In genomic region chr5:93433422-93433821, GRCh38 we compare ENCODE assay signal across 19 cellular contexts.
DNase-seq lines count a peak whose midpoint lies in the region; ATAC-seq, FAIRE-seq and TF ChIP-seq lines count a peak whose summit lies in the region.
"Had no signal": no experiment of that assay in that cellular context is flagged by ENCODE, and none has a peak within 500 bp of the region (broad histone marks: within the 10 kb centered on the region; RNA-seq: fewer than 3 reads in every experiment).

No MANE protein-coding gene starts in this region.

- H4K20me1 ChIP-seq in IMR-90 (ENCODE audit: insufficient read depth, low read length), result no peaks in the 10 kb centered on the region
- H4K20me1 ChIP-seq in keratinocyte (ENCODE audit: control insufficient read depth, extremely low read depth, insufficient read depth, low read length), result no peaks in the 10 kb centered on the region
- H4K20me1 ChIP-seq: BLaER1 treated with 17β-estradiol and CSF1 and Interleukin-3, amounts not matched to agents 10 nM and 100 nM had no signal

- TF ChIP-seq RAD21 in IMR-90 (IDR thresholded peaks at IDR 0.05; ENCODE audit: low read length), result no peak

- peak; percentile 23 for DNase-seq in AG09309 (ENCODE audit: low read depth)
- peak; percentile 96 for DNase-seq in IMR-90
- DNase-seq in bronchial epithelial cell (ENCODE audit: low read depth), result peak; percentile 95
- DNase-seq in keratinocyte (ENCODE audit: low read depth, low spot score), result no peak
- DNase-seq in T-helper 17 cell, result no peak
- DNase-seq: activated CD4-positive, alpha-beta T cell treated with anti-CD3 and anti-CD28 coated beads for 1 hour; activated gamma-delta T cell treated with Interleukin-2 at 50 U/mL for 16 hours; erythroblast; hypothalamus; left colon; NCI-H1694 treated with DMSO at 0.1 percent for 48 hours; occipital lobe; sigmoid colon; SJCRH30 had no signal

- H3K4me3 Mint-ChIP-seq in T-helper 17 cell, result no peak overlapping the region

- no peak overlapping the region for H2AK9ac ChIP-seq in IMR-90 (replicated peaks; ENCODE audit: low read depth, low read length, poor library complexity)

- H2BK15ac ChIP-seq in IMR-90 (ENCODE audit: low read depth, low read length), result no peak overlapping the region

- H3K9ac ChIP-seq in IMR-90 (ENCODE audit: low read depth, low read length) (no peak overlapping the region), keratinocyte (ENCODE audit: control insufficient read depth, extremely low read depth, insufficient read depth, low read length) (no peak overlapping the region)
- H3K9ac ChIP-seq: BLaER1 treated with 17β-estradiol and CSF1 and Interleukin-3, amounts not matched to agents 10 nM and 100 nM had no signal

- TF ChIP-seq CTCF in AG09309 (IDR thresholded peaks at IDR 0.05; ENCODE audit: control insufficient read depth, insufficient read depth, low read depth, low read length, missing control alignments), result no peak
- no peak for TF ChIP-seq CTCF in IMR-90 (conservative IDR thresholded peaks at IDR 0.05; ENCODE audit: low read depth, low read length)
- TF ChIP-seq CTCF in bronchial epithelial cell (IDR thresholded peaks at IDR 0.05; ENCODE audit: insufficient read depth, low read length, severe bottlenecking), result no peak
- TF ChIP-seq CTCF in keratinocyte (optimal IDR thresholded peaks at IDR 0.05 in 1 of 3, IDR thresholded peaks at IDR 0.05 in 1 of 3, conservative IDR thresholded peaks at IDR 0.05 in 1 of 3; ENCODE audit: extremely low read depth in 1 of 3, insufficient read depth in 2 of 3, low read length in 3 of 3), result no peak

- POLR2A ChIA-PET in IMR-90 (lab: Charles Lee; ENCODE audit: unreplicated experiment), result no interaction called here

- H4K91ac ChIP-seq in IMR-90 (ENCODE audit: insufficient read depth, low read depth, low read length), result no peak overlapping the region

- H3K4me3 ChIP-seq in AG09309 (ENCODE audit: control insufficient read depth, low read depth, low read length) (no peak overlapping the region), IMR-90 (ENCODE audit: insufficient read depth, low read depth, low read length) (no peak overlapping the region), bronchial epithelial cell (ENCODE audit: low read depth, low read length) (no peak overlapping the region), keratinocyte (ENCODE audit: control insufficient read depth in 2 of 3, extremely low read depth in 1 of 3, insufficient read depth in 2 of 3, low read depth in 1 of 3, low read length in 3 of 3) (no peak overlapping the region)
- H3K4me3 ChIP-seq: ascending aorta; BLaER1 treated with 17β-estradiol and CSF1 and Interleukin-3, amounts not matched to agents 10 nM and 100 nM; sigmoid colon; SJCRH30 had no signal

- H3K4ac ChIP-seq in IMR-90 (ENCODE audit: low read depth, low read length), result no peak overlapping the region

- no peak overlapping the region for H2BK20ac ChIP-seq in IMR-90 (ENCODE audit: low read depth, low read length)

- intact Hi-C loops in IMR-90 (cut with micrococcal nuclease), result no loop called here

- peaks cover 4% of the 10 kb centered on the region for H3K9me1 ChIP-seq in IMR-90 (ENCODE audit: insufficient read depth, low read length)
- no peaks in the 10 kb centered on the region for H3K9me1 ChIP-seq in keratinocyte (ENCODE audit: control insufficient read depth, extremely low read depth, insufficient read depth, low read length)

- H3K27me3 ChIP-seq in IMR-90 (ENCODE audit: control insufficient read depth, insufficient read depth, low read length) (no peaks in the 10 kb centered on the region), bronchial epithelial cell (ENCODE audit: control insufficient read depth, insufficient read depth, low read length) (no peaks in the 10 kb centered on the region), keratinocyte (ENCODE audit: control insufficient read depth, extremely low read depth, insufficient read depth, low read length) (no peaks in the 10 kb centered on the region)
- H3K27me3 ChIP-seq: ascending aorta; BLaER1 treated with 17β-estradiol and CSF1 and Interleukin-3, amounts not matched to agents 10 nM and 100 nM; sigmoid colon; SJCRH30 had no signal

- no peak overlapping the region for H4K5ac ChIP-seq in IMR-90 (ENCODE audit: low read depth, low read length)

- H3K4me1 ChIP-seq in IMR-90 (ENCODE audit: control insufficient read depth, insufficient read depth, low read length), result no peaks in the 10 kb centered on the region; the same call in 1 of the 2 replicates
- no peaks in the 10 kb centered on the region for H3K4me1 ChIP-seq in keratinocyte (ENCODE audit: control insufficient read depth, extremely low read depth, insufficient read depth, low read length)
- H3K4me1 ChIP-seq: ascending aorta; BLaER1 treated with 17β-estradiol and CSF1 and Interleukin-3, amounts not matched to agents 10 nM and 100 nM; sigmoid colon; SJCRH30 had no signal

- TF ChIP-seq POLR2A in IMR-90 (IDR thresholded peaks at IDR 0.05; ENCODE audit: low read depth, low read length), result no peak

- no peak overlapping the region for H3K14ac ChIP-seq in IMR-90 (replicated peaks; ENCODE audit: low read depth, low read length)

- H3K18ac ChIP-seq in IMR-90 (ENCODE audit: low read depth, low read length), result no peak overlapping the region

- H3K27ac ChIP-seq in IMR-90 (ENCODE audit: insufficient read depth, low read length) (no peak overlapping the region), keratinocyte (ENCODE audit: control insufficient read depth, insufficient read depth, low read length) (no peak overlapping the region)
- H3K27ac ChIP-seq: ascending aorta; BLaER1 treated with 17β-estradiol and CSF1 and Interleukin-3, amounts not matched to agents 10 nM and 100 nM; sigmoid colon; SJCRH30 had no signal

- H3K79me2 ChIP-seq in keratinocyte (ENCODE audit: control insufficient read depth, insufficient read depth, low read length), result no peaks in the 10 kb centered on the region

- no peak overlapping the region for H3K4me2 ChIP-seq in IMR-90 (ENCODE audit: low read depth, low read length)
- no peak overlapping the region for H3K4me2 ChIP-seq in keratinocyte (ENCODE audit: control insufficient read depth, extremely low read depth, insufficient read depth, low read depth, low read length)
- H3K4me2 ChIP-seq: BLaER1 treated with 17β-estradiol and CSF1 and Interleukin-3, amounts not matched to agents 10 nM and 100 nM had no signal

- H2AFZ ChIP-seq in IMR-90 (replicated peaks; ENCODE audit: low read length, poor library complexity) (no peak overlapping the region), keratinocyte (ENCODE audit: control insufficient read depth, low read length) (no peak overlapping the region)

- H3K9me3 ChIP-seq in IMR-90 (ENCODE audit: control insufficient read depth, insufficient read depth, low read length) (no peaks in the 10 kb centered on the region), keratinocyte (ENCODE audit: control insufficient read depth, low read depth, low read length) (no peaks in the 10 kb centered on the region), T-helper 17 cell (ENCODE audit: control insufficient read depth, low read length, poor library complexity, severe bottlenecking) (no peaks in the 10 kb centered on the region)
- H3K9me3 ChIP-seq: ascending aorta; BLaER1 treated with 17β-estradiol and CSF1 and Interleukin-3, amounts not matched to agents 10 nM and 100 nM; sigmoid colon; SJCRH30 had no signal

- dilution Hi-C loops in IMR-90 (cut with HindIII; ENCODE audit: low sequenced_read_pairs, unreplicated experiment) (no loop called here), keratinocyte (cut with MboI; ENCODE audit: extremely low pct_ligation_motif_present, low sequenced_read_pairs) (no loop called here)

- FAIRE-seq in bronchial epithelial cell (lab: Jason Lieb, UNC) (no peak), keratinocyte (lab: Jason Lieb, UNC) (peak; percentile 56)

- 0 out of 4 replicates have a peak, but pooled peaks cover 0 to 3% of the 10 kb centered on the region in 2 experiments for H3K79me1 ChIP-seq in IMR-90 (ENCODE audit: low read depth in 1 of 2, low read length in 2 of 2)

- H3K36me3 Mint-ChIP-seq in T-helper 17 cell (ENCODE audit: low read depth), result no peaks in the 10 kb centered on the region

- ATAC-seq in IMR-90 (ENCODE audit: low read depth) (peak; percentile 46; the same call in 1 of the 2 replicates), GM18520 (IDR thresholded peaks at IDR 0.05; ENCODE audit: unreplicated experiment) (no peak), HG03139 (IDR thresholded peaks at IDR 0.05; ENCODE audit: unreplicated experiment) (no peak), T-helper 17 cell (no peak), HG02973 (IDR thresholded peaks at IDR 0.05; ENCODE audit: unreplicated experiment) (no peak)
- ATAC-seq: left colon had no signal

- no peak overlapping the region for H3K27ac Mint-ChIP-seq in T-helper 17 cell

- H2BK5ac ChIP-seq in IMR-90 (ENCODE audit: low read depth, low read length, poor library complexity, severe bottlenecking), result no peak overlapping the region

- H3K36me3 ChIP-seq in IMR-90 (ENCODE audit: control insufficient read depth, insufficient read depth, low read length), result peaks cover 5% of the 10 kb centered on the region; the same call in 1 of the 2 replicates
- no peaks in the 10 kb centered on the region for H3K36me3 ChIP-seq in bronchial epithelial cell (ENCODE audit: control insufficient read depth, insufficient read depth, low read length)
- no peaks in the 10 kb centered on the region for H3K36me3 ChIP-seq in keratinocyte (ENCODE audit: control insufficient read depth in 2 of 2, extremely low read depth in 1 of 2, insufficient read depth in 2 of 2, low read length in 2 of 2)
- H3K36me3 ChIP-seq: ascending aorta; BLaER1 treated with 17β-estradiol and CSF1 and Interleukin-3, amounts not matched to agents 10 nM and 100 nM; sigmoid colon; SJCRH30 had no signal

- H4K8ac ChIP-seq in IMR-90 (ENCODE audit: low read depth in 2 of 2, low read length in 2 of 2), result no peak overlapping the region

- peaks cover 10% of the 10 kb centered on the region for H3K27me3 Mint-ChIP-seq in T-helper 17 cell

- H2AK5ac ChIP-seq in IMR-90 (ENCODE audit: low read depth, low read length), result no peak overlapping the region

- H3K4me1 Mint-ChIP-seq in T-helper 17 cell, result no peaks in the 10 kb centered on the region

- in situ Hi-C loops in IMR-90 (cut with MboI; ENCODE audit: low sequenced_read_pairs), result no loop called here

- no TSS peak for BruUV-seq in IMR-90 (replicated peaks; lab: Mats Ljungman, UMichigan)

- H3K23ac ChIP-seq in IMR-90 (ENCODE audit: low read depth, low read length), result no peak overlapping the region

- no peak overlapping the region for H3K56ac ChIP-seq in IMR-90 (ENCODE audit: extremely low read depth, insufficient read depth, low read length)

- CTCF ChIA-PET in IMR-90 (lab: Yijun Ruan, JAX), result no interaction called here

- H2BK120ac ChIP-seq in IMR-90 (ENCODE audit: low read depth, low read length), result no peak overlapping the region

- no CpG with 5 or more reads among the region's 1 CpG for WGBS in IMR-90 (ENCODE audit: extremely low coverage in 2 of 2, insufficient read length in 1 of 2), 2 experiments

TF ChIP-seq in IMR-90, 13 proteins besides CTCF, POLR2A, EP300 and RAD21 (continues in another document):
- TF ChIP-seq RCOR1 (IDR thresholded peaks at IDR 0.05; ENCODE audit: insufficient replicate concordance, low read length) (no peak), MAFK (IDR thresholded peaks at IDR 0.05; ENCODE audit: low read depth, low read length) (peak; percentile 91), MXI1 (IDR thresholded peaks at IDR 0.05; ENCODE audit: borderline replicate concordance, low read depth, low read length) (no peak), CHD1 (IDR thresholded peaks at IDR 0.05; ENCODE audit: low read depth, low read length) (no peak), RFX5 (IDR thresholded peaks at IDR 0.05; ENCODE audit: low read depth, low read length) (peak; percentile 37; the same call in 1 of the 2 replicates)

Comparison
In these comparisons a context has a peak if more than half of its experiments do, and no peak if none do; other contexts are left out.
1. DNase-seq: peak in AG09309 (single experiment), IMR-90 (single experiment) and bronchial epithelial cell (single experiment); none in keratinocyte (single experiment) and T-helper 17 cell (0 of 3).